ENCODE assay signal across 8 cellular contexts in genomic region chr6:159760602-159761057, GRCh38.
DNase-seq lines count a peak whose midpoint lies in the region; ATAC-seq and TF ChIP-seq lines count a peak whose summit lies in the region.

No MANE protein-coding gene starts in this region.

- H3K9ac ChIP-seq in OCI-LY3 (ENCODE audit: low read length) (peak overlapping the region; percentile 70; the same call in 1 of the 2 replicates), duodenal mucosa (ENCODE audit: low read depth in 1 of 2, low read length in 2 of 2) (peak overlapping the region in 1 of 2 donors; percentile 98)

- H3K36me3 Mint-ChIP-seq in nephron progenitor cell (ENCODE audit: low read depth), result peaks cover 56% of the 10 kb centered on the region

- H3K9me3 Mint-ChIP-seq in nephron progenitor cell, result no peaks in the 10 kb centered on the region

- H4K20me1 ChIP-seq in OCI-LY3 (ENCODE audit: insufficient read depth, low read length), result no peaks in the 10 kb centered on the region

- TF ChIP-seq CTCF in OCI-LY3 (IDR thresholded peaks at IDR 0.05; ENCODE audit: low read depth, low read length) (no peak), nephron progenitor cell (IDR thresholded peaks at IDR 0.05) (no peak)

- peak overlapping the region; percentile 99 for H3K4me3 ChIP-seq in OCI-LY3 (ENCODE audit: low read length)
- peak overlapping the region; percentile 82 to 85 for H3K4me3 ChIP-seq in duodenal mucosa (ENCODE audit: low read depth in 1 of 2, low read length in 2 of 2)

- H3K27me3 ChIP-seq in OCI-LY3 (ENCODE audit: low read depth, low read length), result no peaks in the 10 kb centered on the region
- H3K27me3 ChIP-seq in duodenal mucosa (ENCODE audit: control insufficient read depth in 1 of 2, insufficient read depth in 2 of 2, low read length in 2 of 2), result no peaks in the 10 kb centered on the region

- H3K4me3 Mint-ChIP-seq in nephron progenitor cell, result peak overlapping the region; percentile 90

- peaks cover 12% of the 10 kb centered on the region for H3K4me1 ChIP-seq in OCI-LY3 (ENCODE audit: low read length)
- H3K4me1 ChIP-seq in duodenal mucosa (ENCODE audit: control insufficient read depth in 1 of 2, insufficient read depth in 2 of 2, low read length in 2 of 2), result peaks cover 14 to 17% of the 10 kb centered on the region in 2 donors

- ATAC-seq in HG02588 (IDR thresholded peaks at IDR 0.05; ENCODE audit: unreplicated experiment) (no peak), GM21825 (IDR thresholded peaks at IDR 0.05; ENCODE audit: unreplicated experiment) (no peak), GM18520 (IDR thresholded peaks at IDR 0.05; ENCODE audit: unreplicated experiment) (no peak)

- H3K27ac ChIP-seq in OCI-LY3 (ENCODE audit: low read length) (peak overlapping the region; percentile 98), duodenal mucosa (ENCODE audit: low read depth, low read length) (no peak overlapping the region)

- peaks cover 35% of the 10 kb centered on the region for H3K36me3 ChIP-seq in OCI-LY3 (replicated peaks; ENCODE audit: low read depth, low read length)
- H3K36me3 ChIP-seq in duodenal mucosa (ENCODE audit: control insufficient read depth in 1 of 2, insufficient read depth in 2 of 2, low read length in 2 of 2), result peaks cover 4 to 41% of the 10 kb centered on the region in 2 donors

- H3K79me2 ChIP-seq in OCI-LY3 (ENCODE audit: low read length), result peaks cover 25% of the 10 kb centered on the region

- H3K4me1 Mint-ChIP-seq in nephron progenitor cell, result peaks cover 36% of the 10 kb centered on the region

- no peak overlapping the region for H2AFZ ChIP-seq in OCI-LY3 (ENCODE audit: low read depth, low read length)

- peak overlapping the region; percentile 99 for H3K27ac Mint-ChIP-seq in nephron progenitor cell

- peaks cover 4% of the 10 kb centered on the region for H3K27me3 Mint-ChIP-seq in nephron progenitor cell (ENCODE audit: low read depth, poor library complexity)

- peak; percentile 39 for DNase-seq in GM04503 (ENCODE audit: low read depth)
- peak; percentile 6 for DNase-seq in nephron progenitor cell
- no peak for DNase-seq in NCI-H1417 (lab: John Stamatoyannopoulos, UW)

- H3K9me3 ChIP-seq in OCI-LY3 (ENCODE audit: insufficient read depth, low read length) (no peaks in the 10 kb centered on the region), duodenal mucosa (ENCODE audit: control insufficient read depth in 1 of 2, low read length in 2 of 2) (no peaks in the 10 kb centered on the region)

- peak overlapping the region; percentile 80 for H3K4me2 ChIP-seq in OCI-LY3 (ENCODE audit: low read length)

Comparison
In these comparisons a context has a peak if more than half of its experiments do, and no peak if none do; other contexts are left out.
1. DNase-seq: peak in GM04503 (single experiment) and nephron progenitor cell (single experiment); none in NCI-H1417 (0 of 3).